Comparison of ENCODE assay signal across 18 cellular contexts in the genomic region with DNA sequence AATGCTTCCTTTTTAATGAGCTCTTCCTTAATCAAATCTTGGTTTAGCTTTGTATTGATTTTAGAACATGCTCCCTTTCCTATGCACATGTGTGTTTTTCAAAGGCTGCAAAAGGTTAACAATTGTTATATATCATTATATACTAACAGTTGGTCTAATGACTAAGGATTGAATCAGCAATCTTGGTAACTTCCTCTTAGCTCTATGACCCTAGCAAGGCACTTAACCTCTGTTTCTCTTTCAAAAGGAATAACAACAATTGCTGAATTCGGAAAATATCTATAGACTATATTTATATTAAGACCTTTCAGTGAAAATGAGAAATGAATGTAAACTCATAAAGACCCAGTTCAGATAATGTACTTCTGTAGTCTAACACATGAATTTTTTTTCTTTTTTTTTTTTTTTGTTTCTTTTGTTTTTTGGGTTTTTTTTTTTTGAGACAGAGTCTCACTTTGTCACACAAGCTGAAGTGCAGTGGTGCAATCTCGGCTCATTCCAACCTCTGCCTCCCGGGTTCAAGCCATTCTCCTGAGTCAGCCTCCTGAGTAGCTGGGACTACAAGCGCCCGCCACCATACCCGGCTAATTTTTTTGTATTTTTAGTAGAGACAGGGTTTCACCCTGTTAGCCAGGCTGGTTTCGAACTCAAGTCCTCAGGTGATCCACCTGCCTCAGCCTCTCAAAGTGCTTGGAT. TPM values are rescaled to one million over a fixed set of nuclear protein-coding genes. Genes with fewer than 3 reads are reported as not detected.
DNase-seq lines count a peak whose midpoint lies in the region; TF ChIP-seq lines count a peak whose summit lies in the region.
"Had no signal": no experiment of that assay in that cellular context is flagged by ENCODE, and none has a peak within 500 bp of the region (broad histone marks: within the 10 kb centered on the region; RNA-seq: fewer than 3 reads in every experiment).

No MANE protein-coding gene starts in this region.

- TF ChIP-seq CTCF in choroid plexus epithelial cell (conservative IDR thresholded peaks at IDR 0.05; ENCODE audit: low read depth, low read length) (no peak), prostate gland (IDR thresholded peaks at IDR 0.05) (no peak)

- H3K9me3 ChIP-seq in prostate gland = no peaks in the 10 kb centered on the region
- H3K9me3 ChIP-seq: pancreas had no signal

- intact Hi-C loops in prostate gland (cut with DNase I) = no loop called here

- DNase-seq in NCI-H82 (lab: John Stamatoyannopoulos, UW) (peak; percentile 46), NCI-H82 treated with DMSO at 0.1 percent for 48 hours (lab: John Stamatoyannopoulos, UW; ENCODE audit: unreplicated experiment) (no peak), NOMO-1 treated with DMSO at 0.1 percent for 48 hours (lab: John Stamatoyannopoulos, UW; ENCODE audit: unreplicated experiment) (peak; percentile 86), choroid plexus epithelial cell (ENCODE audit: low read depth) (peak; percentile 37), pulmonary artery endothelial cell (ENCODE audit: low read depth, low spot score) (peak; percentile 19), prostate gland (ENCODE audit: low spot score) (no peak), DMS 273 treated with DMSO at 0.1 percent for 48 hours (lab: John Stamatoyannopoulos, UW) (no peak), NCI-H1417 treated with DMSO at 0.1 percent for 48 hours (lab: John Stamatoyannopoulos, UW) (no peak)
- DNase-seq: activated CD8-positive, alpha-beta memory T cell treated with anti-CD3 and anti-CD28 coated beads for 24 hours; activated naive CD8-positive, alpha-beta T cell treated with anti-CD3 and anti-CD28 coated beads for 36 hours; GDM1; NCI-H524; pancreas; stimulated activated CD4-positive, alpha-beta T cell treated with anti-CD3 and anti-CD28 coated beads, Interleukin-4, amount 100 ng/mL, for 4 hours; substantia nigra; T-helper 1 cell had no signal

- no peak for TF ChIP-seq POLR2A in prostate gland (IDR thresholded peaks at IDR 0.05)

- H3K4me3 ChIP-seq in choroid plexus epithelial cell (ENCODE audit: low read depth, low read length) = no peak overlapping the region
- no peak overlapping the region for H3K4me3 ChIP-seq in prostate gland
- H3K4me3 ChIP-seq: pancreas had no signal

- H3K4me1 ChIP-seq in prostate gland (replicated peaks) = no peaks in the 10 kb centered on the region
- H3K4me1 ChIP-seq: pancreas had no signal

- 86% methylated on average over 7 of the region's 7 CpGs for WGBS in prostate gland

- H3K36me3 ChIP-seq in prostate gland = no peaks in the 10 kb centered on the region
- H3K36me3 ChIP-seq: pancreas had no signal

- no peak overlapping the region for H3K27ac ChIP-seq in prostate gland
- H3K27ac ChIP-seq: 22Rv1, KMS-11, pancreas had no signal

- no peaks in the 10 kb centered on the region for H3K27me3 ChIP-seq in prostate gland (replicated peaks; ENCODE audit: insufficient read depth)
- H3K27me3 ChIP-seq: pancreas had no signal

RNA-seq across cellular contexts. Expression of gene HOXA1, which starts 48.8 kb away (rescaled TPM):
- total RNA-seq in pulmonary artery endothelial cell = 0.33 and 1.0 TPM in 2 replicates
- total RNA-seq in prostate gland = 1 to 10 TPM in 1 of 2 donors, not detected in 1; 2.1 TPM

RNA-seq across cellular contexts. Expression of gene HOXA2, which starts 55.5 kb away (rescaled TPM):
- total RNA-seq in pulmonary artery endothelial cell (0.59 and 1.0 TPM in 2 replicates), prostate gland (1 to 10 TPM in 1 of 2 donors, not detected in 1; 1.4 TPM)
- total RNA-seq: activated naive CD8-positive, alpha-beta T cell treated with anti-CD3 and anti-CD28 coated beads for 36 hours had no signal

Comparison
In these comparisons a context has a peak if more than half of its experiments do, and no peak if none do; other contexts are left out.
1. DNase-seq: peak in NCI-H82 (single experiment), NOMO-1 treated with DMSO at 0.1 percent for 48 hours (single experiment), choroid plexus epithelial cell (single experiment) and pulmonary artery endothelial cell (single experiment); none in NCI-H82 treated with DMSO at 0.1 percent for 48 hours (single experiment), prostate gland (single experiment), DMS 273 treated with DMSO at 0.1 percent for 48 hours (single experiment) and NCI-H1417 treated with DMSO at 0.1 percent for 48 hours (single experiment).